ENCODE assay signal across 1 cellular context in the genomic region with DNA sequence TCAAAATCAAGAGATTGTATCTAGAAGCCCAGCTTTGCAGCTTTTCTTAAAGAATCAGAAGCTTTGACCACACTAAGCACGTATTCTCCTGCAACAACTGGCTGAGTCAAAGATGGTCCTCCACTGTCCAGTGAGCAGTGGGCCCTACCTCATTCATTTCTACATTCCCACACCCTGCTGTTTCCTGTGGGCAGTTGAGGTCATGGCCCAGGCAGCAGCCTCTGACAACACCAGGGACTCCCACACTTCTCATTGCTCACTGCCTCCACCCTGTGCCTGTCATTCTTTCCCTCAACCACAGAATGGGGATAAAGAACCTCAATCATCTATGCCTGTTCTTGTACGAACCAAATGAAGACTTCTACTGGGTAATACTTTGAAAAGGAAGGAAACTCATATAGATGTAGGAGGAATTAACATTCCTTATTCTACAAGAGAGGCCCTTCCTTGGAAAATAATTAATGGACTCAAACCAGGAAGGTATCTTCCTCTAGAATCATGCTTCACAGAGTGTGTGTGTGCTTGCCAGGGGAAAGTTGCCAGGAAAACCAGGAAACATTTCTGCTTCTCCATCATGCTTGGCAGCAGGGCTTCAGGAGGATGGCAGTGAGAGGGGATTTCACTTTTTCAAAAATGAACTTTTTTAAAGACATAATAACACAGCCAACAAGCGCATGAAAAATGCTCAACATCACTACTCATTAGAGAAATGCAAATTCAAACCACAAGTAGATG.
TF ChIP-seq lines count a peak whose summit lies in the region.

No MANE protein-coding gene starts in this region.

TF ChIP-seq in SK-N-SH, 30 proteins besides CTCF, POLR2A, EP300 and RAD21:
- no peak for TF ChIP-seq RFX5 (IDR thresholded peaks at IDR 0.05; ENCODE audit: low read length)
- TF ChIP-seq YY1 (IDR thresholded peaks at IDR 0.05; ENCODE audit: low read depth), result no peak
- TF ChIP-seq, protein P1, sequence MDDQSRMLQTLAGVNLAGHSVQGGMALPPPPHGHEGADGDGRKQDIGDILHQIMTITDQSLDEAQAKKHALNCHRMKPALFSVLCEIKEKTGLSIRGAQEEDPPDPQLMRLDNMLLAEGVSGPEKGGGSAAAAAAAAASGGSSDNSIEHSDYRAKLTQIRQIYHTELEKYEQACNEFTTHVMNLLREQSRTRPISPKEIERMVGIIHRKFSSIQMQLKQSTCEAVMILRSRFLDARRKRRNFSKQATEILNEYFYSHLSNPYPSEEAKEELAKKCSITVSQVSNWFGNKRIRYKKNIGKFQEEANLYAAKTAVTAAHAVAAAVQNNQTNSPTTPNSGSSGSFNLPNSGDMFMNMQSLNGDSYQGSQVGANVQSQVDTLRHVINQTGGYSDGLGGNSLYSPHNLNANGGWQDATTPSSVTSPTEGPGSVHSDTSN (IDR thresholded peaks at IDR 0.05), result no peak
- TF ChIP-seq MEF2A (IDR thresholded peaks at IDR 0.05; ENCODE audit: borderline replicate concordance, low read depth), result no peak
- TF ChIP-seq, protein P2, sequence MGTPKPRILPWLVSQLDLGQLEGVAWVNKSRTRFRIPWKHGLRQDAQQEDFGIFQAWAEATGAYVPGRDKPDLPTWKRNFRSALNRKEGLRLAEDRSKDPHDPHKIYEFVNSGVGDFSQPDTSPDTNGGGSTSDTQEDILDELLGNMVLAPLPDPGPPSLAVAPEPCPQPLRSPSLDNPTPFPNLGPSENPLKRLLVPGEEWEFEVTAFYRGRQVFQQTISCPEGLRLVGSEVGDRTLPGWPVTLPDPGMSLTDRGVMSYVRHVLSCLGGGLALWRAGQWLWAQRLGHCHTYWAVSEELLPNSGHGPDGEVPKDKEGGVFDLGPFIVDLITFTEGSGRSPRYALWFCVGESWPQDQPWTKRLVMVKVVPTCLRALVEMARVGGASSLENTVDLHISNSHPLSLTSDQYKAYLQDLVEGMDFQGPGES (IDR thresholded peaks at IDR 0.05; ENCODE audit: low read depth, low read length), result no peak
- TF ChIP-seq POLR2AphosphoS5 (IDR thresholded peaks at IDR 0.05; ENCODE audit: low read depth, low read length), result no peak
- no peak for TF ChIP-seq CHD2 (IDR thresholded peaks at IDR 0.05; ENCODE audit: low read length, partially characterized antibody)
- TF ChIP-seq NRF1 (IDR thresholded peaks at IDR 0.05; ENCODE audit: low read depth, low read length), result no peak
- TF ChIP-seq SIN3A (IDR thresholded peaks at IDR 0.05; ENCODE audit: borderline replicate concordance, low read depth, low read length), result no peak
- TF ChIP-seq FOSL2 (IDR thresholded peaks at IDR 0.05; ENCODE audit: borderline replicate concordance, low read depth), result no peak
- TF ChIP-seq, protein P3, sequence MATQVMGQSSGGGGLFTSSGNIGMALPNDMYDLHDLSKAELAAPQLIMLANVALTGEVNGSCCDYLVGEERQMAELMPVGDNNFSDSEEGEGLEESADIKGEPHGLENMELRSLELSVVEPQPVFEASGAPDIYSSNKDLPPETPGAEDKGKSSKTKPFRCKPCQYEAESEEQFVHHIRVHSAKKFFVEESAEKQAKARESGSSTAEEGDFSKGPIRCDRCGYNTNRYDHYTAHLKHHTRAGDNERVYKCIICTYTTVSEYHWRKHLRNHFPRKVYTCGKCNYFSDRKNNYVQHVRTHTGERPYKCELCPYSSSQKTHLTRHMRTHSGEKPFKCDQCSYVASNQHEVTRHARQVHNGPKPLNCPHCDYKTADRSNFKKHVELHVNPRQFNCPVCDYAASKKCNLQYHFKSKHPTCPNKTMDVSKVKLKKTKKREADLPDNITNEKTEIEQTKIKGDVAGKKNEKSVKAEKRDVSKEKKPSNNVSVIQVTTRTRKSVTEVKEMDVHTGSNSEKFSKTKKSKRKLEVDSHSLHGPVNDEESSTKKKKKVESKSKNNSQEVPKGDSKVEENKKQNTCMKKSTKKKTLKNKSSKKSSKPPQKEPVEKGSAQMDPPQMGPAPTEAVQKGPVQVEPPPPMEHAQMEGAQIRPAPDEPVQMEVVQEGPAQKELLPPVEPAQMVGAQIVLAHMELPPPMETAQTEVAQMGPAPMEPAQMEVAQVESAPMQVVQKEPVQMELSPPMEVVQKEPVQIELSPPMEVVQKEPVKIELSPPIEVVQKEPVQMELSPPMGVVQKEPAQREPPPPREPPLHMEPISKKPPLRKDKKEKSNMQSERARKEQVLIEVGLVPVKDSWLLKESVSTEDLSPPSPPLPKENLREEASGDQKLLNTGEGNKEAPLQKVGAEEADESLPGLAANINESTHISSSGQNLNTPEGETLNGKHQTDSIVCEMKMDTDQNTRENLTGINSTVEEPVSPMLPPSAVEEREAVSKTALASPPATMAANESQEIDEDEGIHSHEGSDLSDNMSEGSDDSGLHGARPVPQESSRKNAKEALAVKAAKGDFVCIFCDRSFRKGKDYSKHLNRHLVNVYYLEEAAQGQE (IDR thresholded peaks at IDR 0.05; ENCODE audit: low read depth, low read length), result no peak
- TF ChIP-seq, protein P4, sequence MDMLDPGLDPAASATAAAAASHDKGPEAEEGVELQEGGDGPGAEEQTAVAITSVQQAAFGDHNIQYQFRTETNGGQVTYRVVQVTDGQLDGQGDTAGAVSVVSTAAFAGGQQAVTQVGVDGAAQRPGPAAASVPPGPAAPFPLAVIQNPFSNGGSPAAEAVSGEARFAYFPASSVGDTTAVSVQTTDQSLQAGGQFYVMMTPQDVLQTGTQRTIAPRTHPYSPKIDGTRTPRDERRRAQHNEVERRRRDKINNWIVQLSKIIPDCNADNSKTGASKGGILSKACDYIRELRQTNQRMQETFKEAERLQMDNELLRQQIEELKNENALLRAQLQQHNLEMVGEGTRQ (IDR thresholded peaks at IDR 0.05; ENCODE audit: borderline replicate concordance, low read depth, low read length), result no peak
- TF ChIP-seq FOXJ3 (CRISPR knock-in tag; IDR thresholded peaks at IDR 0.05), result no peak
- TF ChIP-seq RCOR1 (IDR thresholded peaks at IDR 0.05; ENCODE audit: low read length), result no peak
